In the genomic region with DNA sequence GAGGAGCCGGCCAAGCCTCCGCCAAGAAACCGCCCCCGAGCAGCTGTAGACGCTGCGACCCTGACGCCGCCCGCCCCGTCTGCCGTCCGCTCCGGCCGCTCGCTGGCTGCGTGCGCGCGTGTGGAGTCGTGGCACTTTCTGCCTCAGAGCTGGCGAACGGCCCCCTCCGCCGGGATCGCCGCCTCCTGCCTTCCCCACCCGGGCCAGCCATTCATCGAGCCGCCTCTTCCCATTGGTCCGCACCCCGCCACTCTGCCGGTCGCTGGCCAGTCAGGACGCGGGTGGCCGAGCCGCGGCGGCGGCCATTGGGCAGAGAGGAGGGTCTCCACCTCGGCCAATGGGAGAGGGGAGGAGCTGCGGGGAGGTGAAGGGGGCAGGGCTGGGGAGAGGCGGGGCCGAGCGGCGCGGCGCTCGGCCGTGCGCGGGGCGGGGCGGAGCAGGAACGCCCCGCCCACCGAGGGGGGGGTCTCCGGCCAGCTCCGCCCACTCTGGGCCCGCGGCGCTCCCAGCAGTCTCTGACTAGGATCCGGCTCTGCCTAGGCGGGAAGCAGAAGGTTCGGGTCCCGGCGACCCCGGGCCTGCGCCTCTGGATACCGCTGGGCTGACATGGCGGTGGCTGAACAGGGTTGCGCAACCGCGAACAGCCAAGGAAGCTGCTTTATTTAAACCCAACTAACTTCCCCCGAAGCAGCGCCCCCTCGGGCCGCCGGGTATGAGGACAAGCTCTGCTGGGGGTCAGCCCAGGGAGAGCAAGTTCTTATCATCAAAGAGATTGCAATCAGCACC, we compare ENCODE assay signal across 8 cellular contexts. TPM values are rescaled to one million over a fixed set of nuclear protein-coding genes. Genes with fewer than 3 reads are reported as not detected.
DNase-seq lines count a peak whose midpoint lies in the region; ATAC-seq and TF ChIP-seq lines count a peak whose summit lies in the region.

A gene with protein sequence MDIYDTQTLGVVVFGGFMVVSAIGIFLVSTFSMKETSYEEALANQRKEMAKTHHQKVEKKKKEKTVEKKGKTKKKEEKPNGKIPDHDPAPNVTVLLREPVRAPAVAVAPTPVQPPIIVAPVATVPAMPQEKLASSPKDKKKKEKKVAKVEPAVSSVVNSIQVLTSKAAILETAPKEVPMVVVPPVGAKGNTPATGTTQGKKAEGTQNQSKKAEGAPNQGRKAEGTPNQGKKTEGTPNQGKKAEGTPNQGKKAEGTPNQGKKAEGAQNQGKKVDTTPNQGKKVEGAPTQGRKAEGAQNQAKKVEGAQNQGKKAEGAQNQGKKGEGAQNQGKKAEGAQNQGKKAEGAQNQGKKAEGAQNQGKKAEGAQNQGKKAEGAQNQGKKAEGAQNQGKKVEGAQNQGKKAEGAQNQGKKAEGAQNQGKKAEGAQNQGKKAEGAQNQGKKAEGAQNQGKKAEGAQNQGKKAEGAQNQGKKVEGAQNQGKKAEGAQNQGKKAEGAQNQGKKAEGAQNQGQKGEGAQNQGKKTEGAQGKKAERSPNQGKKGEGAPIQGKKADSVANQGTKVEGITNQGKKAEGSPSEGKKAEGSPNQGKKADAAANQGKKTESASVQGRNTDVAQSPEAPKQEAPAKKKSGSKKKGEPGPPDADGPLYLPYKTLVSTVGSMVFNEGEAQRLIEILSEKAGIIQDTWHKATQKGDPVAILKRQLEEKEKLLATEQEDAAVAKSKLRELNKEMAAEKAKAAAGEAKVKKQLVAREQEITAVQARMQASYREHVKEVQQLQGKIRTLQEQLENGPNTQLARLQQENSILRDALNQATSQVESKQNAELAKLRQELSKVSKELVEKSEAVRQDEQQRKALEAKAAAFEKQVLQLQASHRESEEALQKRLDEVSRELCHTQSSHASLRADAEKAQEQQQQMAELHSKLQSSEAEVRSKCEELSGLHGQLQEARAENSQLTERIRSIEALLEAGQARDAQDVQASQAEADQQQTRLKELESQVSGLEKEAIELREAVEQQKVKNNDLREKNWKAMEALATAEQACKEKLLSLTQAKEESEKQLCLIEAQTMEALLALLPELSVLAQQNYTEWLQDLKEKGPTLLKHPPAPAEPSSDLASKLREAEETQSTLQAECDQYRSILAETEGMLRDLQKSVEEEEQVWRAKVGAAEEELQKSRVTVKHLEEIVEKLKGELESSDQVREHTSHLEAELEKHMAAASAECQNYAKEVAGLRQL (N-terminal part only) (minus strand): TSS at position 140 of the 786 bp plus-strand sequence. CDS start 21,735 bp downstream, outside the sequence.

- H3K36me3 Mint-ChIP-seq in endodermal cell (ENCODE audit: low read depth): peaks cover 21% of the 10 kb centered on the region

- WGBS in endodermal cell (ENCODE audit: insufficient coverage in 1 of 2, insufficient read length in 1 of 2), 2 experiments: 0 to 1% methylated on average over 26 to 79 of the region's 79 CpGs

- H3K27me3 Mint-ChIP-seq in endodermal cell (ENCODE audit: insufficient read depth): peaks cover 30% of the 10 kb centered on the region

- TF ChIP-seq CTCF in endodermal cell (conservative IDR thresholded peaks at IDR 0.05): peak; percentile 93

- H3K4me1 ChIP-seq in HUES48 (ENCODE audit: control insufficient read depth, insufficient read depth, low read length): peaks cover 28% of the 10 kb centered on the region
- peaks cover 9% of the 10 kb centered on the region for H3K4me1 ChIP-seq in NT2/D1 (ENCODE audit: insufficient read depth, insufficient read length)
- peaks cover 16% of the 10 kb centered on the region for H3K4me1 ChIP-seq in endodermal cell (ENCODE audit: control insufficient read depth, insufficient read depth, low read length)

- peak within 1 kb of the TSS; percentile 82 for H3K27ac Mint-ChIP-seq in endodermal cell

- peaks cover 32% of the 10 kb centered on the region for H3K4me1 Mint-ChIP-seq in endodermal cell

- H3K9ac ChIP-seq in HUES48 (ENCODE audit: low read depth, low read length): peak within 1 kb of the TSS; percentile 70
- H3K9ac ChIP-seq in NT2/D1 (ENCODE audit: insufficient read length, low read depth): peak within 1 kb of the TSS; percentile 88
- H3K9ac ChIP-seq in endodermal cell (ENCODE audit: extremely low read depth, low read length, poor library complexity, severe bottlenecking): peak within 1 kb of the TSS; percentile 53

- H3K27me3 ChIP-seq in HUES48 (ENCODE audit: control insufficient read depth, insufficient read depth, low read length) (no peaks in the 10 kb centered on the region), NT2/D1 (ENCODE audit: insufficient read depth, insufficient read length) (no peaks in the 10 kb centered on the region), endodermal cell (ENCODE audit: control insufficient read depth, insufficient read depth, low read length, poor library complexity, severe bottlenecking) (no peaks in the 10 kb centered on the region)

- ATAC-seq in GM21390 (IDR thresholded peaks at IDR 0.05; ENCODE audit: unreplicated experiment): peak; percentile 83

- peak within 1 kb of the TSS; percentile 84 for H3K4me3 ChIP-seq in HUES48 (ENCODE audit: low read depth, low read length)
- H3K4me3 ChIP-seq in NT2/D1 (ENCODE audit: insufficient read length, low read depth): peak within 1 kb of the TSS; percentile 75
- H3K4me3 ChIP-seq in endodermal cell (ENCODE audit: low read length): peak within 1 kb of the TSS; percentile 76

- H3K4me3 Mint-ChIP-seq in endodermal cell: peak within 1 kb of the TSS; percentile 85

- H3K9me3 ChIP-seq in HUES48 (ENCODE audit: control insufficient read depth, insufficient read depth, low read length) (no peaks in the 10 kb centered on the region), NT2/D1 (ENCODE audit: insufficient read depth, low read length) (no peaks in the 10 kb centered on the region), endodermal cell (ENCODE audit: control insufficient read depth, low read length) (no peaks in the 10 kb centered on the region)

- peak; percentile 98 for DNase-seq in D341Med (ENCODE audit: low spot score)
- peak; percentile 93 for DNase-seq in NT2/D1 (ENCODE audit: low read depth, low spot score)
- DNase-seq in activated CD8-positive, alpha-beta memory T cell treated with anti-CD3 and anti-CD28 coated beads, Interleukin-2, amount 50 U/mL, for 1 hour (ENCODE audit: extremely low read depth): peak; percentile 88
- peak; percentile 99 for DNase-seq in endodermal cell
- DNase-seq in mesenteric fat pad (ENCODE audit: low spot score): peak; percentile 99
- peak; percentile 88 for DNase-seq in stimulated activated CD8-positive, alpha-beta memory T cell treated with anti-CD3 and anti-CD28 coated beads, Interleukin-15, amount 100 ng/mL, for 24 hours (ENCODE audit: low read depth)

- peak within 1 kb of the TSS; percentile 77 for H3K27ac ChIP-seq in HUES48 (ENCODE audit: low read depth, low read length)
- H3K27ac ChIP-seq in endodermal cell (ENCODE audit: low read depth, low read length): no peak within 1 kb of the TSS

- peaks cover 8% of the 10 kb centered on the region for H3K9me3 Mint-ChIP-seq in endodermal cell

- H3K36me3 ChIP-seq in HUES48 (ENCODE audit: control insufficient read depth, insufficient read depth, low read length) (peaks cover 22% of the 10 kb centered on the region), NT2/D1 (ENCODE audit: insufficient read depth, insufficient read length, low read length) (peaks cover 32% of the 10 kb centered on the region), endodermal cell (ENCODE audit: control insufficient read depth, insufficient read depth, low read length) (peaks cover 26% of the 10 kb centered on the region)

RNA-seq across cellular contexts. Expression of the gene that starts here (rescaled TPM):
- total RNA-seq in endodermal cell (100 to 1,000 TPM; 191 to 212 TPM), mesenteric fat pad (170 TPM)
- polyA plus RNA-seq in endodermal cell (2013, experiment 1 of 2): 54.2 TPM
- polyA plus RNA-seq in endodermal cell (2013, experiment 2 of 2): 58.4 TPM
